ENCODE assay signal across 19 cellular contexts in the genomic region with DNA sequence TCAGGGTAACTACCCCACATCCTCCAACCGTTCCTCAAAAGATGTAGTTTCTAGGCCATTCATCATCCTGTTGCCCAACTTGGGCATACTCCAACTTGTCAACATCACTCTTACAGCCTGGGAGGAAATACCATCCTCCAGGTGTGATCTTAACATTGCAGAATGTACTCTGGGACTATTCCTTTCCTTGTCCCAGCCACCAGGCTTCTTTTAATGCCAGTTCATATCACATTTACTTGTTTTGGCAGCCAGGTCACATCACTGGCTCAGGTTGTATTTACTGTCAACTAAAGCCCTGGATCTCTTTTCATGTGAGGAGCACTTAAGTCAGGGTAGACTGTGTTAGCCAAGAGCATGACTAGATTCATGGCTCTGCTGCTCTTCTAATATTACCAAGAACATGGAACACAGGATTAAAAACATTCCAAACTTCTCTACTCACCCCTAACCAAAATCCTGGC. TPM values are rescaled to one million over a fixed set of nuclear protein-coding genes. Genes with fewer than 3 reads are reported as not detected.
DNase-seq lines count a peak whose midpoint lies in the region; ATAC-seq, FAIRE-seq and TF ChIP-seq lines count a peak whose summit lies in the region.
"Had no signal": no experiment of that assay in that cellular context is flagged by ENCODE, and none has a peak within 500 bp of the region (broad histone marks: within the 10 kb centered on the region; RNA-seq: fewer than 3 reads in every experiment).

No MANE protein-coding gene starts in this region.

- H3K4me3 Mint-ChIP-seq in astrocyte (ENCODE audit: unreplicated experiment) (no peak overlapping the region), type B pancreatic cell (peak overlapping the region; percentile 34)
- H3K4me3 Mint-ChIP-seq: natural killer cell treated with Interleukin-12 subunit alpha and Interleukin-12 subunit beta and Interleukin-15 and Interleukin-18, amount 100 ng/mL, for 72 hours had no signal

- intact Hi-C loops in left ventricle myocardium inferior (cut with micrococcal nuclease) (no loop called here), left cardiac atrium (cut with DNase I) (no loop called here)

- H3K27ac ChIP-seq in left ventricle myocardium inferior (replicated peaks) (peak overlapping the region; percentile 27), astrocyte (ENCODE audit: low read depth, low read length) (no peak overlapping the region), keratinocyte (ENCODE audit: control insufficient read depth, insufficient read depth, low read length) (peak overlapping the region; percentile 76)
- H3K27ac ChIP-seq: hepatocyte, SJSA1 had no signal

- ATAC-seq in left cardiac atrium (no peak), HG02763 (IDR thresholded peaks at IDR 0.05; ENCODE audit: unreplicated experiment) (no peak)
- ATAC-seq: left ventricle myocardium superior; natural killer cell treated with Interleukin-12 subunit alpha and Interleukin-12 subunit beta and Interleukin-15 and Interleukin-18, amount 100 ng/mL, for 72 hours had no signal

- H3K27me3 ChIP-seq in left ventricle myocardium inferior (ENCODE audit: low read depth): no peaks in the 10 kb centered on the region
- H3K27me3 ChIP-seq in astrocyte (ENCODE audit: insufficient read depth, low read length): no peaks in the 10 kb centered on the region
- no peaks in the 10 kb centered on the region for H3K27me3 ChIP-seq in keratinocyte (ENCODE audit: control insufficient read depth, extremely low read depth, insufficient read depth, low read length)
- H3K27me3 ChIP-seq: hepatocyte, SJSA1 had no signal

- H3K79me2 ChIP-seq in astrocyte (ENCODE audit: insufficient read depth, low read length): peaks cover 5% of the 10 kb centered on the region
- peaks cover 2% of the 10 kb centered on the region for H3K79me2 ChIP-seq in keratinocyte (ENCODE audit: control insufficient read depth, insufficient read depth, low read length)

- H3K4me1 ChIP-seq in left ventricle myocardium inferior: peaks cover 9% of the 10 kb centered on the region
- peaks cover 3% of the 10 kb centered on the region for H3K4me1 ChIP-seq in astrocyte (ENCODE audit: insufficient read depth, low read length)
- H3K4me1 ChIP-seq in keratinocyte (ENCODE audit: control insufficient read depth, extremely low read depth, insufficient read depth, low read length): peaks cover 34% of the 10 kb centered on the region

- dilution Hi-C loops in keratinocyte (cut with MboI; ENCODE audit: extremely low pct_ligation_motif_present, low sequenced_read_pairs): no loop called here

- H3K36me3 Mint-ChIP-seq in astrocyte (ENCODE audit: low read depth, unreplicated experiment) (no peaks in the 10 kb centered on the region), type B pancreatic cell (no peaks in the 10 kb centered on the region)
- H3K36me3 Mint-ChIP-seq: natural killer cell treated with Interleukin-12 subunit alpha and Interleukin-12 subunit beta and Interleukin-15 and Interleukin-18, amount 100 ng/mL, for 72 hours had no signal

- no peak overlapping the region for H3K4me2 ChIP-seq in astrocyte (ENCODE audit: low read length)
- peak overlapping the region; percentile 63 for H3K4me2 ChIP-seq in keratinocyte (ENCODE audit: control insufficient read depth, extremely low read depth, insufficient read depth, low read depth, low read length)
- H3K4me2 ChIP-seq: hepatocyte had no signal

- H3K9ac ChIP-seq in astrocyte (ENCODE audit: low read length) (no peak overlapping the region), keratinocyte (ENCODE audit: control insufficient read depth, extremely low read depth, insufficient read depth, low read length) (peak overlapping the region; percentile 35)

- no peak for TF ChIP-seq CTCF in left ventricle myocardium inferior (IDR thresholded peaks at IDR 0.05; ENCODE audit: borderline replicate concordance)
- no peak for TF ChIP-seq CTCF in astrocyte (IDR thresholded peaks at IDR 0.05; ENCODE audit: insufficient read depth, low read depth, low read length)
- no peak for TF ChIP-seq CTCF in keratinocyte (optimal IDR thresholded peaks at IDR 0.05 in 1 of 3, IDR thresholded peaks at IDR 0.05 in 1 of 3, conservative IDR thresholded peaks at IDR 0.05 in 1 of 3; ENCODE audit: extremely low read depth in 1 of 3, insufficient read depth in 2 of 3, low read length in 3 of 3)
- no peak for TF ChIP-seq CTCF in type B pancreatic cell (conservative IDR thresholded peaks at IDR 0.05)

- FAIRE-seq in astrocyte (lab: Jason Lieb, UNC): no peak
- peak; percentile 99 for FAIRE-seq in keratinocyte (lab: Jason Lieb, UNC)
- FAIRE-seq: A204.1, TTC549 had no signal

- no peaks in the 10 kb centered on the region for H3K9me1 ChIP-seq in keratinocyte (ENCODE audit: control insufficient read depth, extremely low read depth, insufficient read depth, low read length)

- H3K9me3 ChIP-seq in left ventricle myocardium inferior (replicated peaks): no peaks in the 10 kb centered on the region
- no peaks in the 10 kb centered on the region for H3K9me3 ChIP-seq in astrocyte (ENCODE audit: insufficient read depth, low read depth, low read length)
- no peaks in the 10 kb centered on the region for H3K9me3 ChIP-seq in keratinocyte (ENCODE audit: control insufficient read depth, low read depth, low read length)
- H3K9me3 ChIP-seq: SJSA1 had no signal

- H3K9me3 Mint-ChIP-seq in astrocyte (ENCODE audit: unreplicated experiment) (no peaks in the 10 kb centered on the region), type B pancreatic cell (peaks cover 4% of the 10 kb centered on the region)
- H3K9me3 Mint-ChIP-seq: natural killer cell treated with Interleukin-12 subunit alpha and Interleukin-12 subunit beta and Interleukin-15 and Interleukin-18, amount 100 ng/mL, for 72 hours had no signal

- H3K4me1 Mint-ChIP-seq in astrocyte (ENCODE audit: low read depth, unreplicated experiment) (no peaks in the 10 kb centered on the region), type B pancreatic cell (ENCODE audit: unreplicated experiment) (peaks cover 4% of the 10 kb centered on the region)

- H2AFZ ChIP-seq in astrocyte (ENCODE audit: low read depth, low read length) (no peak overlapping the region), keratinocyte (ENCODE audit: control insufficient read depth, low read length) (peak overlapping the region; percentile 62)
- H2AFZ ChIP-seq: hepatocyte had no signal

- DNase-seq in left ventricle myocardium inferior (no peak), left cardiac atrium (no peak), astrocyte (ENCODE audit: low read depth) (peak; percentile 24), keratinocyte (ENCODE audit: low read depth, low spot score) (peak; percentile 76), type B pancreatic cell (ENCODE audit: extremely low spot score, unreplicated experiment) (no peak), foreskin melanocyte (no peak), epidermal melanocyte (ENCODE audit: insufficient read length, low spot score) (no peak)
- DNase-seq: activated CD8-positive, alpha-beta memory T cell treated with anti-CD3 and anti-CD28 coated beads for 24 hours; activated effector memory CD4-positive, alpha-beta T cell treated with anti-CD3 and anti-CD28 coated beads, Interleukin-2, amount 50 U/mL, for 16 hours; left ventricle myocardium superior; NCI-H1436; NCI-H748 treated with DMSO at 0.1 percent for 48 hours had no signal

- H3K36me3 ChIP-seq in left ventricle myocardium inferior: no peaks in the 10 kb centered on the region
- no peaks in the 10 kb centered on the region for H3K36me3 ChIP-seq in astrocyte (ENCODE audit: insufficient read depth, low read length)
- H3K36me3 ChIP-seq in keratinocyte (ENCODE audit: control insufficient read depth in 2 of 2, extremely low read depth in 1 of 2, insufficient read depth in 2 of 2, low read length in 2 of 2): no peaks in the 10 kb centered on the region
- H3K36me3 ChIP-seq: SJSA1 had no signal

- H3K4me3 ChIP-seq in left ventricle myocardium inferior: no peak overlapping the region
- no peak overlapping the region for H3K4me3 ChIP-seq in astrocyte (ENCODE audit: insufficient read depth, low read depth, low read length)
- no peak overlapping the region for H3K4me3 ChIP-seq in keratinocyte (ENCODE audit: control insufficient read depth in 2 of 3, extremely low read depth in 1 of 3, insufficient read depth in 2 of 3, low read depth in 1 of 3, low read length in 3 of 3)
- H3K4me3 ChIP-seq: hepatocyte, SJSA1, skin epidermis had no signal

- H4K20me1 ChIP-seq in astrocyte (ENCODE audit: insufficient read depth, low read length): no peaks in the 10 kb centered on the region
- H4K20me1 ChIP-seq in keratinocyte (ENCODE audit: control insufficient read depth, extremely low read depth, insufficient read depth, low read length): no peaks in the 10 kb centered on the region

- H3K27ac Mint-ChIP-seq in astrocyte (ENCODE audit: unreplicated experiment) (no peak overlapping the region), type B pancreatic cell (peak overlapping the region; percentile 83)
- H3K27ac Mint-ChIP-seq: natural killer cell treated with Interleukin-12 subunit alpha and Interleukin-12 subunit beta and Interleukin-15 and Interleukin-18, amount 100 ng/mL, for 72 hours had no signal

- H3K27me3 Mint-ChIP-seq in astrocyte (ENCODE audit: low read depth, unreplicated experiment) (no peaks in the 10 kb centered on the region), type B pancreatic cell (no peaks in the 10 kb centered on the region)
- H3K27me3 Mint-ChIP-seq: natural killer cell treated with Interleukin-12 subunit alpha and Interleukin-12 subunit beta and Interleukin-15 and Interleukin-18, amount 100 ng/mL, for 72 hours had no signal

RNA-seq across cellular contexts. Expression of a gene that starts 4.0 kb away (rescaled TPM):
- total RNA-seq in left ventricle myocardium inferior (14.7 TPM), left cardiac atrium (10 to 100 TPM; 14.2 to 17.7 TPM), astrocyte (6.6 and 10.6 TPM in 2 replicates), type B pancreatic cell (ENCODE audit: low replicate concordance) (29.6 and 31.2 TPM in 2 replicates)
- polyA plus RNA-seq in keratinocyte: 13.8 to 22.8 TPM (median 21.6 TPM) in 3 replicates
- polyA plus RNA-seq in keratinocyte (2011; ENCODE audit: low read depth): 5.8 TPM
- 7.9 and 14.8 TPM in 2 replicates for polyA plus RNA-seq in keratinocyte (2011; cell fraction: cytosol; rRNA removed)
- polyA plus RNA-seq in keratinocyte (2011; cell fraction: nucleus; rRNA removed): 17.2 and 18.8 TPM in 2 replicates
- polyA plus RNA-seq in keratinocyte (2012; ENCODE audit: low replicate concordance): 15.7 and 17.1 TPM in 2 replicates
- polyA minus RNA-seq in keratinocyte: 19.8 to 39.0 TPM (median 23.3 TPM) in 3 replicates
- 9.2 TPM for polyA minus RNA-seq in keratinocyte (2011; cell fraction: cytosol; rRNA and poly(A)+ RNA removed)
- 14.2 and 36.1 TPM in 2 replicates for polyA minus RNA-seq in keratinocyte (2011; cell fraction: nucleus; rRNA and poly(A)+ RNA removed)

RNA-seq across cellular contexts. Expression of a gene that starts 59.2 kb away (rescaled TPM):
- 316 TPM for total RNA-seq in left ventricle myocardium inferior
- total RNA-seq in left cardiac atrium: 100 to 1,000 TPM; 213 to 259 TPM
- 68.7 and 71.4 TPM in 2 replicates for total RNA-seq in astrocyte
- polyA plus RNA-seq in keratinocyte: 44.4 to 58.0 TPM (median 53.1 TPM) in 3 replicates
- 150 TPM for polyA plus RNA-seq in keratinocyte (2011; ENCODE audit: low read depth)
- polyA plus RNA-seq in keratinocyte (2011; cell fraction: cytosol; rRNA removed): 36.2 and 58.9 TPM in 2 replicates
- polyA plus RNA-seq in keratinocyte (2011; cell fraction: nucleus; rRNA removed): 68.3 and 79.3 TPM in 2 replicates
- 37.2 and 52.5 TPM in 2 replicates for polyA plus RNA-seq in keratinocyte (2012; ENCODE audit: low replicate concordance)
- polyA minus RNA-seq in keratinocyte: 76.8 to 122 TPM (median 104 TPM) in 3 replicates
- polyA minus RNA-seq in keratinocyte (2011; cell fraction: cytosol; rRNA and poly(A)+ RNA removed): 78.1 TPM
- 103 and 188 TPM in 2 replicates for polyA minus RNA-seq in keratinocyte (2011; cell fraction: nucleus; rRNA and poly(A)+ RNA removed)
- total RNA-seq in type B pancreatic cell (ENCODE audit: low replicate concordance): 55.1 and 71.0 TPM in 2 replicates

Comparison
In these comparisons a context has a peak if more than half of its experiments do, and no peak if none do; other contexts are left out.
1. DNase-seq: peak in astrocyte (single experiment) and keratinocyte (single experiment); none in left ventricle myocardium inferior (single experiment), left cardiac atrium (single experiment), type B pancreatic cell (single experiment), foreskin melanocyte (single experiment) and epidermal melanocyte (single experiment).